ENCODE assay signal across 12 cellular contexts in the genomic region with DNA sequence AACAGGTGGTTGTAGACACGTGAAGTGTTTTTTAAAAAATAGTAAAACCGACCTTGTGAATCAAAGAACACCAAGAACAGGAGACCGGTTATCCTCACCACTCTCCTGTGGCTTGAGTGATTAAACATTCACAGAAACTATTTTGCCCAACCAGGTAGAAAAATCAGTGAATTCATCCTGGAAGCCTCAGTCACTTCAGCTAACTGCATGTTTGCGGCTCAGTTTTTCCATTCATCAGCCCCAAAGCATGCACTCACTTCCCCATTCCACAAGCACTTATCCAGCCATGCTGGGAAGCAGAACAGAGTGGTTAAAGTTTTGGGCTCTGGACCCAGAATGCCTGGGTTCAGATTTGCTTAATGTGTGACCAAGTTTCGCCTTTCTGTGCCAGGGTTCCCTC. TPM values are rescaled to one million over a fixed set of nuclear protein-coding genes. Genes with fewer than 3 reads are reported as not detected.
DNase-seq lines count a peak whose midpoint lies in the region; ATAC-seq and TF ChIP-seq lines count a peak whose summit lies in the region.
"Had no signal": no experiment of that assay in that cellular context is flagged by ENCODE, and none has a peak within 500 bp of the region (broad histone marks: within the 10 kb centered on the region; RNA-seq: fewer than 3 reads in every experiment).

No MANE protein-coding gene starts in this region.

- H3K9me3 ChIP-seq in HUES64 (ENCODE audit: insufficient read depth, low read depth, low read length) (no peaks in the 10 kb centered on the region), mesenchymal stem cell (ENCODE audit: control insufficient read depth, low read length) (no peaks in the 10 kb centered on the region)
- H3K9me3 ChIP-seq: esophagus muscularis mucosa had no signal

- peaks cover 16% of the 10 kb centered on the region for H3K27me3 Mint-ChIP-seq in chondrocyte (ENCODE audit: low read depth)

- H3K4me2 ChIP-seq in mesenchymal stem cell (ENCODE audit: low read length, poor library complexity, severe bottlenecking): peak overlapping the region; percentile 82

- H3K36me3 ChIP-seq in BJ (ENCODE audit: control insufficient read depth, insufficient read depth, low read length) (no peaks in the 10 kb centered on the region), HUES64 (ENCODE audit: insufficient read depth, low read length) (no peaks in the 10 kb centered on the region), mesenchymal stem cell (ENCODE audit: control insufficient read depth in 1 of 2, insufficient read depth in 2 of 2, low read depth in 1 of 2, low read length in 2 of 2) (peaks cover 0 to 15% of the 10 kb centered on the region in 2 experiments)
- H3K36me3 ChIP-seq: esophagus muscularis mucosa had no signal

- peak overlapping the region in 1 of 2 experiments; percentile 35 for H3K4ac ChIP-seq in mesenchymal stem cell (ENCODE audit: low read depth in 1 of 2, low read length in 2 of 2)

- H2AK5ac ChIP-seq in mesenchymal stem cell (ENCODE audit: low read length, severe bottlenecking): peak overlapping the region; percentile 56

- H3K27ac ChIP-seq in HUES64 (ENCODE audit: low read depth, low read length) (no peak overlapping the region), mesenchymal stem cell (ENCODE audit: low read length, poor library complexity, severe bottlenecking) (peak overlapping the region; percentile 97)
- H3K27ac ChIP-seq: esophagus muscularis mucosa, skin epidermis had no signal

- H4K8ac ChIP-seq in mesenchymal stem cell (ENCODE audit: low read length): peak overlapping the region; percentile 30

- no peak overlapping the region for H3K14ac ChIP-seq in mesenchymal stem cell (ENCODE audit: low read length in 2 of 2)

- no peak overlapping the region for H2AFZ ChIP-seq in mesenchymal stem cell (ENCODE audit: low read depth, low read length)

- 71% methylated on average over 5 of the region's 5 CpGs for WGBS in HUES64
- 38% methylated on average over 5 of the region's 5 CpGs for WGBS in mesenchymal stem cell

- no peak overlapping the region for H4K91ac ChIP-seq in mesenchymal stem cell (ENCODE audit: low read length)

- H2BK120ac ChIP-seq in mesenchymal stem cell (ENCODE audit: low read depth, low read length): peak overlapping the region; percentile 8

- H3K4me1 ChIP-seq in HUES64 (ENCODE audit: insufficient read depth, low read length) (peaks cover 25% of the 10 kb centered on the region), mesenchymal stem cell (ENCODE audit: control insufficient read depth, insufficient read depth, low read depth, low read length) (peaks cover 37% of the 10 kb centered on the region)

- CTCF ChIA-PET in BJ (lab: Yijun Ruan, JAX): interaction anchor here (0.6 kb wide), 1 partner anchor 39 kb away, joined by 3 read pairs; no protein-coding TSS in a partner anchor

- no peak overlapping the region for H3K4me3 ChIP-seq in BJ (ENCODE audit: low read depth, low read length)
- peak overlapping the region; percentile 61 for H3K4me3 ChIP-seq in HUES64 (ENCODE audit: low read length)
- H3K4me3 ChIP-seq in mesenchymal stem cell (ENCODE audit: insufficient read depth in 1 of 2, low read depth in 1 of 2, low read length in 2 of 2): peak overlapping the region in 1 of 2 experiments; percentile 66

- H2BK5ac ChIP-seq in mesenchymal stem cell (ENCODE audit: low read depth, low read length, poor library complexity, severe bottlenecking): peak overlapping the region; percentile 2

- ATAC-seq in GM18520 (IDR thresholded peaks at IDR 0.05; ENCODE audit: unreplicated experiment): no peak

- DNase-seq in BJ (ENCODE audit: low read depth) (peak; percentile 11), chondrocyte (ENCODE audit: low spot score) (no peak), mesenchymal stem cell (peak; percentile 80), DMS 273 (lab: John Stamatoyannopoulos, UW; ENCODE audit: unreplicated experiment) (no peak)
- DNase-seq in stimulated activated CD4-positive, alpha-beta T cell treated with anti-CD3 and anti-CD28 coated beads, Interleukin-4, amount 100 ng/mL, for 24 hours: no peak
- DNase-seq in effector CD4-positive, alpha-beta T cell: no peak
- DNase-seq: activated T-cell treated with anti-CD3 and anti-CD28 coated beads, Interleukin-2, amount 50 U/mL, for 24 hours; SHP77 treated with DMSO at 0.1 percent for 48 hours had no signal

- H3K9me3 Mint-ChIP-seq in chondrocyte (ENCODE audit: low read depth): no peaks in the 10 kb centered on the region
- H3K9me3 Mint-ChIP-seq: activated T-cell treated with anti-CD3 and anti-CD28 coated beads, Interleukin-2, amount 50 U/mL, for 24 hours had no signal

- H3K9ac ChIP-seq in HUES64 (ENCODE audit: low read depth, low read length) (0 out of 2 replicates have a peak overlapping the region, but pooled peaks have one; percentile 54), mesenchymal stem cell (ENCODE audit: low read length) (peak overlapping the region; percentile 74)

- H3K23ac ChIP-seq in mesenchymal stem cell (ENCODE audit: low read length in 2 of 2): no peak overlapping the region

- H2BK12ac ChIP-seq in mesenchymal stem cell (ENCODE audit: low read length in 2 of 2): no peak overlapping the region

- H3K27me3 ChIP-seq in BJ (ENCODE audit: control insufficient read depth, insufficient read depth, low read length) (peaks cover 2% of the 10 kb centered on the region; the same call in 1 of the 2 replicates), HUES64 (ENCODE audit: insufficient read depth, low read length) (peaks cover 58% of the 10 kb centered on the region), mesenchymal stem cell (ENCODE audit: control insufficient read depth in 1 of 2, insufficient read depth in 1 of 2, low read length in 2 of 2) (peaks cover 0 to 23% of the 10 kb centered on the region in 2 experiments)

- peak overlapping the region in 1 of 2 experiments; percentile 65 for H3K18ac ChIP-seq in mesenchymal stem cell (ENCODE audit: low read depth in 1 of 2, low read length in 2 of 2)

- H3K36me3 Mint-ChIP-seq in chondrocyte (ENCODE audit: low read depth): peaks cover 3% of the 10 kb centered on the region

- H3K27ac Mint-ChIP-seq in chondrocyte (ENCODE audit: unreplicated experiment): no peak overlapping the region
- H3K27ac Mint-ChIP-seq: activated T-cell treated with anti-CD3 and anti-CD28 coated beads, Interleukin-2, amount 50 U/mL, for 24 hours had no signal

- POLR2A ChIA-PET in BJ (lab: Charles Lee): no interaction called here

- peaks cover 18% of the 10 kb centered on the region for H3K4me1 Mint-ChIP-seq in chondrocyte (ENCODE audit: low read depth)

- no peak overlapping the region for H2BK15ac ChIP-seq in mesenchymal stem cell (ENCODE audit: low read depth, poor library complexity, severe bottlenecking)

- TF ChIP-seq CTCF in BJ (IDR thresholded peaks at IDR 0.05; ENCODE audit: insufficient read depth, low read depth, low read length): no peak
- TF ChIP-seq CTCF in chondrocyte (IDR thresholded peaks at IDR 0.05): no peak

- H3K79me1 ChIP-seq in mesenchymal stem cell (replicated peaks; ENCODE audit: low read length, poor library complexity, severe bottlenecking): peaks cover 7% of the 10 kb centered on the region

- H3K4me3 Mint-ChIP-seq in chondrocyte (ENCODE audit: unreplicated experiment): peak overlapping the region; percentile 65

RNA-seq across cellular contexts. Expression of a gene that starts 2.4 kb away (rescaled TPM):
- 0.04 and 0.06 TPM in 2 replicates for polyA plus RNA-seq in BJ (2011; rRNA removed)
- polyA minus RNA-seq in BJ (2011; rRNA and poly(A)+ RNA removed): 0.09 and 0.15 TPM in 2 replicates
- polyA plus RNA-seq in HUES64 (2013, experiment 1 of 2): 1.1 TPM
- polyA plus RNA-seq in HUES64 (2013, experiment 2 of 2): 1.4 TPM
- total RNA-seq in chondrocyte: not detected in 3 replicates
- 17.1 TPM for polyA plus RNA-seq in mesenchymal stem cell (2013, experiment 1 of 2)
- polyA plus RNA-seq in mesenchymal stem cell (2013, experiment 2 of 2): 15.9 TPM

RNA-seq across cellular contexts. Expression of a gene that starts 45.6 kb away (rescaled TPM):
- polyA plus RNA-seq in BJ (2011; rRNA removed): 44.5 and 73.3 TPM in 2 replicates
- polyA minus RNA-seq in BJ (2011; rRNA and poly(A)+ RNA removed): 16.8 and 23.4 TPM in 2 replicates
- polyA plus RNA-seq in HUES64 (2013, experiment 1 of 2): 47.2 TPM
- polyA plus RNA-seq in HUES64 (2013, experiment 2 of 2): 45.3 TPM
- total RNA-seq in chondrocyte: 36.9 to 46.0 TPM (median 39.7 TPM) in 3 replicates
- 39.4 TPM for polyA plus RNA-seq in mesenchymal stem cell (2013, experiment 1 of 2)
- 39.3 TPM for polyA plus RNA-seq in mesenchymal stem cell (2013, experiment 2 of 2)

Comparison
In these comparisons a context has a peak if more than half of its experiments do, and no peak if none do; other contexts are left out.
1. DNase-seq: peak in BJ (single experiment) and mesenchymal stem cell (single experiment); none in chondrocyte (single experiment), DMS 273 (single experiment), stimulated activated CD4-positive, alpha-beta T cell treated with anti-CD3 and anti-CD28 coated beads, Interleukin-4, amount 100 ng/mL, for 24 hours (single experiment) and effector CD4-positive, alpha-beta T cell (single experiment).